Comparison of ENCODE assay signal across 2 cellular contexts in genomic region chr1:46076343-46076742, GRCh38.
TF ChIP-seq lines count a peak whose summit lies in the region.

No MANE protein-coding gene starts in this region.

TF ChIP-seq in IMR-90, 13 proteins besides CTCF, POLR2A, EP300 and RAD21:
- TF ChIP-seq SMC3 (IDR thresholded peaks at IDR 0.05; ENCODE audit: low read depth, low read length) (no peak), CHD1 (IDR thresholded peaks at IDR 0.05; ENCODE audit: low read depth, low read length) (no peak), MAFK (IDR thresholded peaks at IDR 0.05; ENCODE audit: low read depth, low read length) (peak; percentile 77), RFX5 (IDR thresholded peaks at IDR 0.05; ENCODE audit: low read depth, low read length) (no peak)

TF ChIP-seq in HepG2, 621 proteins besides CTCF, POLR2A, EP300 and RAD21:
- TF ChIP-seq PBX2 (CRISPR knock-in tag; IDR thresholded peaks at IDR 0.05) (no peak), EHMT2 (IDR thresholded peaks at IDR 0.05; ENCODE audit: borderline replicate concordance, low read depth, low read length) (no peak), CAMTA2 (CRISPR knock-in tag; IDR thresholded peaks at IDR 0.05; ENCODE audit: borderline replicate concordance) (no peak), ZNF567 (CRISPR knock-in tag; IDR thresholded peaks at IDR 0.05; ENCODE audit: borderline replicate concordance) (no peak), MAFK (conservative IDR thresholded peaks at IDR 0.05 in 1 of 2, IDR thresholded peaks at IDR 0.05 in 1 of 2; ENCODE audit: low read length in 2 of 2) (peak; percentile 59 to 84), ZNF737 (CRISPR knock-in tag; IDR thresholded peaks at IDR 0.05; ENCODE audit: borderline replicate concordance) (no peak), MAFF (IDR thresholded peaks at IDR 0.05; ENCODE audit: low read depth, low read length) (peak; percentile 72), PHF20 (CRISPR knock-in tag; IDR thresholded peaks at IDR 0.05) (no peak)
